ENCODE assay signal across 10 cellular contexts in the genomic region with DNA sequence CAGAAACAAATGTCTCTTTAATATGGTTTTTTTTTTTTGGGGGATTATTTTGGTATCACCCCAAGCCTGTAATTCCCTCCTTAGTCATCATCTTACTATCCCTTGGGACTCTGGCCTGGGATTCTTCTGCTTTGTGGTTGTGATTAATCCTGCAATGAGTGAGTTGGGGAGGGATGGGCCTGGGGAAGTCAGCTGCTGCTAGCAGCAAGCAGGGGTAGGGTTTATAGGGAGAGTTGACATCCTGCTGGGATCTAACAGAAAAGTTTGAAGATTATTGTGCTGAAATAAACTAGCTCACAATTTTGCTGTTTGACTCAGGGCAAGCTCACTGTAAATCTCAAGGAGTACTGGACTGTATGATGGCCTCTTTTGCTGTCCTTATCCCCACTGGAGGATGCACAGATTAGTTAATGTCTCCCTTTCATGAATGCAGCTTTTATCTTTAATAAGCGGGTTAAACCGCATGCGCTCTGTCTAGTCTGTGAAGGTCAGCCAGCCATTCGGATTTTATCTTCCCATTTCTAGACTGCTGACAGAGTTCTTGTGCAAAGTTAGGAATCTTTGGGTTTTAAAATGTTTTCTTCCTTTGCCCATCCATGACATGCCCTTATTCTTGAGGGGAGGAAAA.
A peak's percentile ranks its signal among the peaks of the same experiment; 100 is the strongest.
DNase-seq lines count a peak whose midpoint lies in the region; ATAC-seq and TF ChIP-seq lines count a peak whose summit lies in the region.
"Had no signal": no experiment of that assay in that cellular context is flagged by ENCODE, and none has a peak within 500 bp of the region (broad histone marks: within the 10 kb centered on the region; RNA-seq: fewer than 3 reads in every experiment).

No MANE protein-coding gene starts in this region.

- H3K27ac ChIP-seq in dorsolateral prefrontal cortex: peak overlapping the region in 1 of 59 donors; percentile 7
- H3K27ac ChIP-seq: C4-2B had no signal

- H3K9me3 Mint-ChIP-seq in activated CD8-positive, alpha-beta memory T cell treated with anti-CD3 and anti-CD28 coated beads, Interleukin-2, amount 10 ng/mL, durations not matched to agents 7 days and 5 days (ENCODE audit: low read depth): no peaks in the 10 kb centered on the region
- no peaks in the 10 kb centered on the region for H3K9me3 Mint-ChIP-seq in activated CD4-positive, alpha-beta memory T cell treated with anti-CD3 and anti-CD28 coated beads for 36 hours

- H3K27ac Mint-ChIP-seq in activated CD8-positive, alpha-beta memory T cell treated with anti-CD3 and anti-CD28 coated beads, Interleukin-2, amount 10 ng/mL, durations not matched to agents 7 days and 5 days: peak overlapping the region; percentile 10
- H3K27ac Mint-ChIP-seq in activated CD4-positive, alpha-beta memory T cell treated with anti-CD3 and anti-CD28 coated beads for 36 hours: no peak overlapping the region

- intact Hi-C loops in activated CD4-positive, alpha-beta memory T cell treated with anti-CD3 and anti-CD28 coated beads for 36 hours (cut with micrococcal nuclease): loop anchor here (5.0 kb wide), 3 partner anchors 77 to 163 kb away; no protein-coding TSS in a partner anchor
- intact Hi-C loops in dorsolateral prefrontal cortex (cut with DNase I): loop anchor here in 1 of 2 donors (5.0 kb wide), 1 partner anchor 108 kb away; no protein-coding TSS in a partner anchor

- POLR2A ChIA-PET in activated CD4-positive, alpha-beta memory T cell treated with anti-CD3 and anti-CD28 coated beads for 36 hours (lab: Charles Lee): interaction anchor here (1.0 kb wide), 1 partner anchor 76 kb away, joined by 3 read pairs; no protein-coding TSS in a partner anchor

- no peak overlapping the region for H3K4me3 ChIP-seq in dorsolateral prefrontal cortex

- no peaks in the 10 kb centered on the region for H3K27me3 ChIP-seq in dorsolateral prefrontal cortex

- ATAC-seq in activated CD8-positive, alpha-beta memory T cell treated with anti-CD3 and anti-CD28 coated beads, Interleukin-2, amount 10 ng/mL, durations not matched to agents 7 days and 5 days: no peak

- H3K36me3 Mint-ChIP-seq in activated CD8-positive, alpha-beta memory T cell treated with anti-CD3 and anti-CD28 coated beads, Interleukin-2, amount 10 ng/mL, durations not matched to agents 7 days and 5 days: peaks cover 9% of the 10 kb centered on the region
- peaks cover 17% of the 10 kb centered on the region for H3K36me3 Mint-ChIP-seq in activated CD4-positive, alpha-beta memory T cell treated with anti-CD3 and anti-CD28 coated beads for 36 hours

- peaks cover 71% of the 10 kb centered on the region for H3K4me1 Mint-ChIP-seq in activated CD8-positive, alpha-beta memory T cell treated with anti-CD3 and anti-CD28 coated beads, Interleukin-2, amount 10 ng/mL, durations not matched to agents 7 days and 5 days
- peaks cover 80% of the 10 kb centered on the region for H3K4me1 Mint-ChIP-seq in activated CD4-positive, alpha-beta memory T cell treated with anti-CD3 and anti-CD28 coated beads for 36 hours (ENCODE audit: low read depth)

- DNase-seq in activated CD8-positive, alpha-beta memory T cell treated with anti-CD3 and anti-CD28 coated beads, Interleukin-2, amount 10 ng/mL, durations not matched to agents 7 days and 5 days: no peak
- DNase-seq in activated CD8-positive, alpha-beta memory T cell treated with anti-CD3 and anti-CD28 coated beads for 24 hours: no peak
- peak; percentile 5 for DNase-seq in SW480 (ENCODE audit: low spot score)
- DNase-seq in fibroblast of the conjunctiva (ENCODE audit: low read depth): peak; percentile 72
- DNase-seq in smooth muscle cell of the brain vasculature (ENCODE audit: low read depth, low spot score): peak; percentile 91
- no peak for DNase-seq in SKM-1 (lab: John Stamatoyannopoulos, UW; ENCODE audit: unreplicated experiment)
- no peak for DNase-seq in activated CD4-positive, alpha-beta memory T cell treated with anti-CD3 and anti-CD28 coated beads for 36 hours
- DNase-seq in dorsolateral prefrontal cortex: no peak
- DNase-seq: SHP77 had no signal

- H3K4me3 Mint-ChIP-seq in activated CD8-positive, alpha-beta memory T cell treated with anti-CD3 and anti-CD28 coated beads, Interleukin-2, amount 10 ng/mL, durations not matched to agents 7 days and 5 days: no peak overlapping the region
- H3K4me3 Mint-ChIP-seq in activated CD4-positive, alpha-beta memory T cell treated with anti-CD3 and anti-CD28 coated beads for 36 hours: no peak overlapping the region

- H3K27me3 Mint-ChIP-seq in activated CD8-positive, alpha-beta memory T cell treated with anti-CD3 and anti-CD28 coated beads, Interleukin-2, amount 10 ng/mL, durations not matched to agents 7 days and 5 days: no peaks in the 10 kb centered on the region
- no peaks in the 10 kb centered on the region for H3K27me3 Mint-ChIP-seq in activated CD4-positive, alpha-beta memory T cell treated with anti-CD3 and anti-CD28 coated beads for 36 hours

- no peak for TF ChIP-seq CTCF in dorsolateral prefrontal cortex (IDR thresholded peaks at IDR 0.05 in 54 of 56, conservative IDR thresholded peaks at IDR 0.05 in 2 of 56; ENCODE audit: low read depth in 1 of 56, partially characterized antibody in 56 of 56)

- CTCF ChIA-PET in activated CD8-positive, alpha-beta memory T cell treated with anti-CD3 and anti-CD28 coated beads, Interleukin-2, amount 10 ng/mL, durations not matched to agents 7 days and 5 days (lab: Charles Lee): interaction anchor here (0.9 to 1.9 kb wide), 7 partner anchors 24 to 135 kb away, joined by 3 to 6 read pairs (median 4); no protein-coding TSS in a partner anchor
- CTCF ChIA-PET in activated CD4-positive, alpha-beta memory T cell treated with anti-CD3 and anti-CD28 coated beads for 36 hours (lab: Charles Lee): no interaction called here

Comparison
In these comparisons a context has a peak if more than half of its experiments do, and no peak if none do; other contexts are left out.
1. DNase-seq: peak in SW480 (single experiment), fibroblast of the conjunctiva (single experiment) and smooth muscle cell of the brain vasculature (single experiment); none in activated CD8-positive, alpha-beta memory T cell treated with anti-CD3 and anti-CD28 coated beads, Interleukin-2, amount 10 ng/mL, durations not matched to agents 7 days and 5 days (single experiment), activated CD8-positive, alpha-beta memory T cell treated with anti-CD3 and anti-CD28 coated beads for 24 hours (single experiment), SKM-1 (single experiment), activated CD4-positive, alpha-beta memory T cell treated with anti-CD3 and anti-CD28 coated beads for 36 hours (single experiment) and dorsolateral prefrontal cortex (0 of 10).